In genomic region chr12:118033331-118033730, GRCh38 we compare ENCODE assay signal across 17 cellular contexts. TPM values are rescaled to one million over a fixed set of nuclear protein-coding genes. Genes with fewer than 3 reads are reported as not detected.
DNase-seq lines count a peak whose midpoint lies in the region; ATAC-seq and TF ChIP-seq lines count a peak whose summit lies in the region.
"Had no signal": no experiment of that assay in that cellular context is flagged by ENCODE, and none has a peak within 500 bp of the region (broad histone marks: within the 10 kb centered on the region; RNA-seq: fewer than 3 reads in every experiment).

No MANE protein-coding gene starts in this region.

- no peak for TF ChIP-seq CTCF in 22Rv1 (IDR thresholded peaks at IDR 0.05)

- no peaks in the 10 kb centered on the region for H3K27me3 ChIP-seq in CD8-positive, alpha-beta memory T cell (ENCODE audit: insufficient read depth, low read length, poor library complexity, severe bottlenecking)
- H3K27me3 ChIP-seq: body of pancreas, SJCRH30, vagina had no signal

- no peak overlapping the region for H3K4me3 ChIP-seq in CD8-positive, alpha-beta memory T cell (ENCODE audit: low read length)
- H3K4me3 ChIP-seq: body of pancreas, SJCRH30, vagina had no signal

- intact Hi-C loops in activated CD4-positive, alpha-beta memory T cell treated with anti-CD3 and anti-CD28 coated beads for 36 hours (cut with micrococcal nuclease) = loop anchor here (10.0 kb wide), 1 partner anchor 1641 kb away; no protein-coding TSS in a partner anchor

- DNase-seq in CD8-positive, alpha-beta memory T cell = no peak
- no peak for DNase-seq in activated CD4-positive, alpha-beta memory T cell treated with anti-CD3 and anti-CD28 coated beads for 36 hours
- DNase-seq in epithelial cell of prostate (ENCODE audit: low read depth, low spot score) (no peak), kidney glomerular epithelial cell (lab: John Stamatoyannopoulos, UW) (no peak)
- DNase-seq in stimulated activated CD4-positive, alpha-beta T cell treated with anti-CD3 and anti-CD28 coated beads, Interleukin-15, amount 100 ng/mL, for 24 hours = no peak
- DNase-seq: activated CD4-positive, alpha-beta T cell treated with anti-CD3 and anti-CD28 coated beads, Interleukin-2, amount 50 U/mL, for 1 hour; activated effector memory CD4-positive, alpha-beta T cell treated with anti-CD3 and anti-CD28 coated beads, Interleukin-2, amount 50 U/mL, for 16 hours; AML-193; body of pancreas; DMS153; SJCRH30; stimulated activated naive CD8-positive, alpha-beta T cell treated with anti-CD3 and anti-CD28 coated beads, Interleukin-15, amount 100 ng/mL, for 72 hours; T1000 had no signal

- POLR2A ChIA-PET in CD8-positive, alpha-beta memory T cell (lab: Charles Lee) = no interaction called here
- POLR2A ChIA-PET in activated CD4-positive, alpha-beta memory T cell treated with anti-CD3 and anti-CD28 coated beads for 36 hours (lab: Charles Lee) = interaction anchor here (3.4 to 5.1 kb wide), 2 partner anchors 12 to 16 kb away, joined by 17 to 73 read pairs; partner anchors contain the start of gene RFC5

- peaks cover 0 to 4% (median 0%) of the 10 kb centered on the region in 3 donors for H3K4me1 Mint-ChIP-seq in CD8-positive, alpha-beta memory T cell
- peaks cover 56% of the 10 kb centered on the region for H3K4me1 Mint-ChIP-seq in activated CD4-positive, alpha-beta memory T cell treated with anti-CD3 and anti-CD28 coated beads for 36 hours (ENCODE audit: low read depth)

- H3K27ac ChIP-seq in 22Rv1 (0 out of 2 replicates have a peak overlapping the region, but pooled peaks have one; percentile 8), epithelial cell of prostate (peak overlapping the region; percentile 38)
- H3K27ac ChIP-seq in CD8-positive, alpha-beta memory T cell (ENCODE audit: low read depth, low read length) = no peak overlapping the region
- H3K27ac ChIP-seq: body of pancreas, SJCRH30, vagina had no signal

- H3K9me3 ChIP-seq in CD8-positive, alpha-beta memory T cell (ENCODE audit: low read length) = no peaks in the 10 kb centered on the region
- H3K9me3 ChIP-seq: body of pancreas, SJCRH30, vagina had no signal

- H3K4me3 Mint-ChIP-seq in CD8-positive, alpha-beta memory T cell = no peak overlapping the region
- no peak overlapping the region for H3K4me3 Mint-ChIP-seq in activated CD4-positive, alpha-beta memory T cell treated with anti-CD3 and anti-CD28 coated beads for 36 hours
- H3K4me3 Mint-ChIP-seq: stimulated activated naive CD8-positive, alpha-beta T cell treated with anti-CD3 and anti-CD28 coated beads, Interleukin-15, amount 100 ng/mL, for 72 hours had no signal

- peaks cover 0 to 1% of the 10 kb centered on the region in 2 donors for H3K27me3 Mint-ChIP-seq in CD8-positive, alpha-beta memory T cell
- no peaks in the 10 kb centered on the region for H3K27me3 Mint-ChIP-seq in activated CD4-positive, alpha-beta memory T cell treated with anti-CD3 and anti-CD28 coated beads for 36 hours
- H3K27me3 Mint-ChIP-seq: stimulated activated naive CD8-positive, alpha-beta T cell treated with anti-CD3 and anti-CD28 coated beads, Interleukin-15, amount 100 ng/mL, for 72 hours had no signal

- CTCF ChIA-PET in CD8-positive, alpha-beta memory T cell (lab: Charles Lee) = interaction anchor here (1.1 kb wide), 1 partner anchor 23 kb away, joined by 4 read pairs; no protein-coding TSS in a partner anchor
- CTCF ChIA-PET in activated CD4-positive, alpha-beta memory T cell treated with anti-CD3 and anti-CD28 coated beads for 36 hours (lab: Charles Lee) = interaction anchor here (0.8 to 4.7 kb wide), 6 partner anchors 12 to 159 kb away, joined by 3 to 44 read pairs (median 14); no protein-coding TSS in a partner anchor

- no peaks in the 10 kb centered on the region for H3K9me3 Mint-ChIP-seq in CD8-positive, alpha-beta memory T cell
- H3K9me3 Mint-ChIP-seq in activated CD4-positive, alpha-beta memory T cell treated with anti-CD3 and anti-CD28 coated beads for 36 hours = no peaks in the 10 kb centered on the region
- H3K9me3 Mint-ChIP-seq: stimulated activated naive CD8-positive, alpha-beta T cell treated with anti-CD3 and anti-CD28 coated beads, Interleukin-15, amount 100 ng/mL, for 72 hours had no signal

- ATAC-seq in esophagus mucosa (no peak), HG03521 (IDR thresholded peaks at IDR 0.05; ENCODE audit: unreplicated experiment) (no peak)
- ATAC-seq: body of pancreas; stimulated activated naive CD8-positive, alpha-beta T cell treated with anti-CD3 and anti-CD28 coated beads, Interleukin-15, amount 100 ng/mL, for 72 hours had no signal

- H3K36me3 ChIP-seq in CD8-positive, alpha-beta memory T cell (ENCODE audit: insufficient read depth, low read length) = peaks cover 37% of the 10 kb centered on the region

- H3K36me3 Mint-ChIP-seq in CD8-positive, alpha-beta memory T cell = peaks cover 0 to 85% (median 12%) of the 10 kb centered on the region in 3 donors
- H3K36me3 Mint-ChIP-seq in activated CD4-positive, alpha-beta memory T cell treated with anti-CD3 and anti-CD28 coated beads for 36 hours = peaks cover 77% of the 10 kb centered on the region

- H3K27ac Mint-ChIP-seq in CD8-positive, alpha-beta memory T cell = peak overlapping the region in 6 of 8 donors; percentile 19 to 54 (median 48)
- peak overlapping the region; percentile 94 for H3K27ac Mint-ChIP-seq in activated CD4-positive, alpha-beta memory T cell treated with anti-CD3 and anti-CD28 coated beads for 36 hours

- H3K4me1 ChIP-seq in CD8-positive, alpha-beta memory T cell (ENCODE audit: insufficient read depth, low read length) = no peaks in the 10 kb centered on the region
- H3K4me1 ChIP-seq: body of pancreas, SJCRH30, vagina had no signal

RNA-seq across cellular contexts. Expression of gene RFC5, which starts 16.8 kb away (rescaled TPM):
- total RNA-seq in CD8-positive, alpha-beta memory T cell = 10 to 100 TPM; 66.1 to 67.4 TPM
- 14.0 TPM for polyA plus RNA-seq in CD8-positive, alpha-beta memory T cell
- 10 to 100 TPM; 65.8 to 70.8 TPM for total RNA-seq in activated CD4-positive, alpha-beta memory T cell treated with anti-CD3 and anti-CD28 coated beads for 36 hours
- 16.2 TPM for total RNA-seq in esophagus mucosa

RNA-seq across cellular contexts. Expression of gene WSB2, which starts 27.6 kb away (rescaled TPM):
- 10 to 100 TPM; 74.2 to 84.4 TPM for total RNA-seq in CD8-positive, alpha-beta memory T cell
- 24.8 TPM for polyA plus RNA-seq in CD8-positive, alpha-beta memory T cell
- 100 to 1,000 TPM in 1 of 2 experiments, 10 to 100 TPM in 1; 93.2 to 102 TPM for total RNA-seq in activated CD4-positive, alpha-beta memory T cell treated with anti-CD3 and anti-CD28 coated beads for 36 hours
- total RNA-seq in esophagus mucosa = 86.7 TPM
